In the genomic region with DNA sequence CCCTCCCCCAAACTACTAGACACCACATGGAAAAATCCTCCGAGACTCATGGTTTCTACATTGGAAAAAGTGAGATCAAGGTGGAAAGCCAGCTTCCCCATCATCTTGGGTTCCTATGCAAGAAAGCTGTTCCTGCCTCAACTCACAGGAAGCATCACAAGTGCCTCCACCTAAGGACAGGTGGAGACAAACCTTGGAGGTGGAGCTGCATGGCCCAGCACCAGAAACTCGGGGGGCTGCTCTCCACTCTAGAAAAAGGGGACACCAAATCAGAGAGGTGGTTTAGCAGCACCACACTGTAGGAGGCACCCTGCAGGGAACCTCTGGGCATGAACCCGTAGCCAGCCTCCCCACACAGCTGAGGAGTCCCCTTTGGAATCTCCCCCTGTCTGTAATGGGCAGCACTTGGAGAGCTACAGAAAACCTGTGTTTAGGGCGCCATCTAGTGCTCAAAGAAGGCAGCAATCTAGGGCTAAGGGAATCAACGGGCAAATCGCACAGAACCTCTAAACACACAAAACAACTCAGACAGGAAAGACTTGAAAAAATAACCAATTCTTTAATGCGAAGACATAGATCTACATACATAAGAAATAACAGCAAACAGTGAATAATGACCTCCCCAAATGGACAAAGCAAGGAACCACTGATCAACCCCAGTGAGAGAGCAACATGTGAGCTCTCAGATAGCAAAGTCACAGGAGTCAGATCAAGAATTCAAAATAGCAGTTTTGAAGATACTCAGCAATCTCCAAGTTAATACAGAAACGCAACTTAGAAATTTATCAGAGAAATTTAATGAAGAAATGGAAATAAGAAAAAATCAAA, we compare ENCODE assay signal across 7 cellular contexts. TPM values are rescaled to one million over a fixed set of nuclear protein-coding genes. Genes with fewer than 3 reads are reported as not detected.
DNase-seq lines count a peak whose midpoint lies in the region; ATAC-seq, FAIRE-seq and TF ChIP-seq lines count a peak whose summit lies in the region.

No MANE protein-coding gene starts in this region.

- FAIRE-seq in HepG2 (lab: Jason Lieb, UNC): peak; percentile 64

- H3K4me1 ChIP-seq in HepG2 (ENCODE audit: insufficient read depth, low read length): peaks cover 11% of the 10 kb centered on the region

- H3K27me3 ChIP-seq in HepG2 (ENCODE audit: control insufficient read depth in 1 of 2, insufficient read depth in 2 of 2, low read length in 2 of 2): no peaks in the 10 kb centered on the region

- no peaks in the 10 kb centered on the region for H3K79me2 ChIP-seq in HepG2 (ENCODE audit: insufficient read depth, low read length)

- no peak overlapping the region for H2AFZ ChIP-seq in HepG2 (ENCODE audit: low read length)

- intact Hi-C loops in HepG2 (cut with micrococcal nuclease; ENCODE audit: unreplicated experiment): no loop called here

- H3K4me3 ChIP-seq in GM12865 (ENCODE audit: low read depth, low read length) (no peak overlapping the region), HepG2 (replicated peaks in 1 of 3; ENCODE audit: insufficient read depth in 1 of 3, low read depth in 2 of 3, low read length in 3 of 3) (no peak overlapping the region)

- H3K9me3 ChIP-seq in HepG2 (ENCODE audit: low read length): no peaks in the 10 kb centered on the region

- 19% methylated on average over 6 of the region's 8 CpGs for WGBS in HepG2 (ENCODE audit: low lambda C conversion rate)

- DNase-seq in GM12865 (ENCODE audit: low read depth): peak; percentile 64
- peak; percentile 24 for DNase-seq in NCI-H2107 treated with DMSO at 0.1 percent for 48 hours (lab: John Stamatoyannopoulos, UW; ENCODE audit: unreplicated experiment)
- peak; percentile 31 to 57 for DNase-seq in activated CD4-positive, alpha-beta T cell treated with anti-CD3 and anti-CD28 coated beads for 24 hours (ENCODE audit: low read depth in 2 of 2)
- DNase-seq in cerebellum (ENCODE audit: low spot score): peak; percentile 40
- peak; percentile 35 for DNase-seq in HepG2 (ENCODE audit: low spot score)
- peak; percentile 22 to 41 (median 23) for DNase-seq in stimulated activated CD4-positive, alpha-beta T cell treated with anti-CD3 and anti-CD28 coated beads, TNF-alpha, amount 100 ng/mL, for 48 hours (ENCODE audit: low read depth in 3 of 3)

- no TSS peak for BruUV-seq in HepG2 (replicated peaks; lab: Mats Ljungman, UMichigan)

- TF ChIP-seq CTCF in GM12865 (IDR thresholded peaks at IDR 0.05; ENCODE audit: insufficient read depth, low read depth, low read length, missing control alignments) (peak; percentile 68), HepG2 (CRISPR knock-in tag; IDR thresholded peaks at IDR 0.05) (peak; percentile 75)

- H3K4me2 ChIP-seq in HepG2 (ENCODE audit: low read depth, low read length): no peak overlapping the region

- no peak for TF ChIP-seq RAD21 in HepG2 (CRISPR knock-in tag; IDR thresholded peaks at IDR 0.05)

- POLR2A ChIA-PET in HepG2 (lab: Yijun Ruan, JAX): no interaction called here

- TF ChIP-seq EP300 in HepG2 (IDR thresholded peaks at IDR 0.05; ENCODE audit: low read depth in 2 of 2, low read length in 2 of 2): no peak
- no peak for TF ChIP-seq EP300 in HepG2 (CRISPR knock-in tag; IDR thresholded peaks at IDR 0.05; ENCODE audit: borderline replicate concordance)

- peak; percentile 74 for ATAC-seq in HG02623 (IDR thresholded peaks at IDR 0.05; ENCODE audit: unreplicated experiment)
- ATAC-seq in HepG2: peak; percentile 90

- no peak for TF ChIP-seq POLR2A in HepG2 (IDR thresholded peaks at IDR 0.05; ENCODE audit: insufficient read depth in 1 of 2, low read depth in 2 of 2, low read length in 2 of 2)

- no peaks in the 10 kb centered on the region for H3K36me3 ChIP-seq in HepG2 (replicated peaks in 1 of 2; ENCODE audit: control insufficient read depth in 1 of 2, insufficient read depth in 2 of 2, low read length in 2 of 2)

- 0 out of 2 replicates have a peak, but pooled peaks cover 2% of the 10 kb centered on the region for H4K20me1 ChIP-seq in HepG2 (ENCODE audit: insufficient read depth, low read length)

- H3K27ac ChIP-seq in HepG2 (ENCODE audit: extremely low read length, insufficient read depth, low read length): no peak overlapping the region

- in situ Hi-C loops in HepG2 (cut with HindIII; ENCODE audit: extremely low pct_ligation_motif_present, low pct_unique_long_range_greater_than_20kb): no loop called here

- H3K9ac ChIP-seq in HepG2 (ENCODE audit: insufficient read depth, low read depth, low read length): no peak overlapping the region

- CTCF ChIA-PET in HepG2 (lab: Yijun Ruan, JAX; ENCODE audit: low intra/inter-chr PET ratio, low total read pairs): no interaction called here

TF ChIP-seq in HepG2, 621 proteins besides CTCF, POLR2A, EP300 and RAD21 (continues in another document):
- TF ChIP-seq SMC3 (IDR thresholded peaks at IDR 0.05; ENCODE audit: low read length) (0 out of 2 replicates have a peak, but pooled peaks have one; percentile 19), SAFB2 (CRISPR knock-in tag; IDR thresholded peaks at IDR 0.05; ENCODE audit: borderline replicate concordance, low read depth) (no peak), ZNF160 (CRISPR knock-in tag; IDR thresholded peaks at IDR 0.05) (no peak), MED8 (CRISPR knock-in tag; IDR thresholded peaks at IDR 0.05; ENCODE audit: insufficient replicate concordance) (no peak)
- TF ChIP-seq, protein P1, sequence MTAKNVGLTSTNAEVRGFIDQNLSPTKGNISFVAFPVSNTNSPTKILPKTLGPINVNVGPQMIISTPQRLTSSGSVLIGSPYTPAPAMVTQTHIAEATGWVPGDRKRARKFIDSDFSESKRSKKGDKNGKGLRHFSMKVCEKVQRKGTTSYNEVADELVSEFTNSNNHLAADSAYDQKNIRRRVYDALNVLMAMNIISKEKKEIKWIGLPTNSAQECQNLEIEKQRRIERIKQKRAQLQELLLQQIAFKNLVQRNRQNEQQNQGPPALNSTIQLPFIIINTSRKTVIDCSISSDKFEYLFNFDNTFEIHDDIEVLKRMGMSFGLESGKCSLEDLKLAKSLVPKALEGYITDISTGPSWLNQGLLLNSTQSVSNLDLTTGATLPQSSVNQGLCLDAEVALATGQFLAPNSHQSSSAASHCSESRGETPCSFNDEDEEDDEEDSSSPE (CRISPR knock-in tag; IDR thresholded peaks at IDR 0.05): no peak

RNA-seq across cellular contexts. Expression of a gene that starts 37.0 kb away (rescaled TPM):
- 32.7 TPM for total RNA-seq in cerebellum
- 20.2 and 36.2 TPM in 2 replicates for total RNA-seq in HepG2 (2016; rRNA removed; fragmentation: Illumina TruSeq; extraction: Trizol)
- total RNA-seq in HepG2 (2016; cell fraction: cytosol; rRNA removed; fragmentation: Illumina TruSeq; extraction: Trizol; ENCODE audit: low read depth): 1.4 and 1.7 TPM in 2 replicates
- total RNA-seq in HepG2 (2016; cell fraction: insoluble cytoplasmic fraction; rRNA removed; fragmentation: Illumina TruSeq; extraction: Trizol): 19.7 and 35.0 TPM in 2 replicates
- total RNA-seq in HepG2 (2016; cell fraction: membrane; rRNA removed; fragmentation: Illumina TruSeq; extraction: Trizol): 7.5 and 8.5 TPM in 2 replicates
- total RNA-seq in HepG2 (2016; cell fraction: nucleus; rRNA removed; fragmentation: Illumina TruSeq; extraction: Trizol): 20.0 and 21.0 TPM in 2 replicates
- 5.7 and 6.5 TPM in 2 replicates for polyA plus RNA-seq in HepG2 (2011; rRNA removed)
- 2.2 and 4.1 TPM in 2 replicates for polyA plus RNA-seq in HepG2 (2011; cell fraction: cytosol; rRNA removed)
- 3.3 and 6.2 TPM in 2 replicates for polyA plus RNA-seq in HepG2 (2011; cell fraction: nucleus; rRNA removed)
- polyA plus RNA-seq in HepG2 (2012): 10.2 and 10.9 TPM in 2 replicates
- 0.65 and 0.86 TPM in 2 replicates for polyA plus RNA-seq in HepG2 (2016; cell fraction: cytosol; fragmentation: Illumina TruSeq; extraction: Trizol; ENCODE audit: low read depth)
- polyA plus RNA-seq in HepG2 (2016; cell fraction: insoluble cytoplasmic fraction; fragmentation: Illumina TruSeq; extraction: Trizol; ENCODE audit: low read depth): 29.1 and 30.2 TPM in 2 replicates
- polyA plus RNA-seq in HepG2 (2016; cell fraction: membrane; fragmentation: Illumina TruSeq; extraction: Trizol; ENCODE audit: low read depth): 3.3 and 4.2 TPM in 2 replicates
- polyA plus RNA-seq in HepG2 (2016; cell fraction: nucleus; fragmentation: Illumina TruSeq; extraction: Trizol; ENCODE audit: insufficient read depth, low read depth): 20.6 and 21.7 TPM in 2 replicates
- 7.5 and 15.3 TPM in 2 replicates for polyA minus RNA-seq in HepG2 (2011; rRNA and poly(A)+ RNA removed; ENCODE audit: low replicate concordance)
- 13.4 and 17.0 TPM in 2 replicates for polyA minus RNA-seq in HepG2 (2011; cell fraction: cytosol; rRNA and poly(A)+ RNA removed)
- 12.9 and 15.8 TPM in 2 replicates for polyA minus RNA-seq in HepG2 (2011; cell fraction: nucleus; rRNA and poly(A)+ RNA removed)

RNA-seq across cellular contexts. Expression of a gene that starts 55.2 kb away (rescaled TPM):
- not detected for total RNA-seq in cerebellum
- total RNA-seq in HepG2 (2016; rRNA removed; fragmentation: Illumina TruSeq; extraction: Trizol): not detected in 2 replicates
- not detected in 2 replicates for total RNA-seq in HepG2 (2016; cell fraction: cytosol; rRNA removed; fragmentation: Illumina TruSeq; extraction: Trizol; ENCODE audit: low read depth)
- total RNA-seq in HepG2 (2016; cell fraction: insoluble cytoplasmic fraction; rRNA removed; fragmentation: Illumina TruSeq; extraction: Trizol): not detected in 2 replicates
- not detected in 2 replicates for total RNA-seq in HepG2 (2016; cell fraction: membrane; rRNA removed; fragmentation: Illumina TruSeq; extraction: Trizol)
- not detected in 2 replicates for total RNA-seq in HepG2 (2016; cell fraction: nucleus; rRNA removed; fragmentation: Illumina TruSeq; extraction: Trizol)
- polyA plus RNA-seq in HepG2 (2011; rRNA removed): not detected in 2 replicates
- polyA plus RNA-seq in HepG2 (2011; cell fraction: cytosol; rRNA removed): not detected in 2 replicates
- 0.08 TPM in 1 of 2 replicates, not detected in the other for polyA plus RNA-seq in HepG2 (2011; cell fraction: nucleus; rRNA removed)
- polyA plus RNA-seq in HepG2 (2012): 0.04 and 0.05 TPM in 2 replicates
- polyA plus RNA-seq in HepG2 (2016; cell fraction: cytosol; fragmentation: Illumina TruSeq; extraction: Trizol; ENCODE audit: low read depth): not detected in 2 replicates
- polyA plus RNA-seq in HepG2 (2016; cell fraction: insoluble cytoplasmic fraction; fragmentation: Illumina TruSeq; extraction: Trizol; ENCODE audit: low read depth): not detected in 2 replicates
- not detected in 2 replicates for polyA plus RNA-seq in HepG2 (2016; cell fraction: membrane; fragmentation: Illumina TruSeq; extraction: Trizol; ENCODE audit: low read depth)
- polyA plus RNA-seq in HepG2 (2016; cell fraction: nucleus; fragmentation: Illumina TruSeq; extraction: Trizol; ENCODE audit: insufficient read depth, low read depth): not detected in 2 replicates
- polyA minus RNA-seq in HepG2 (2011; rRNA and poly(A)+ RNA removed; ENCODE audit: low replicate concordance): 0.96 TPM in 1 of 2 replicates, not detected in the other
- polyA minus RNA-seq in HepG2 (2011; cell fraction: cytosol; rRNA and poly(A)+ RNA removed): not detected in 2 replicates
- polyA minus RNA-seq in HepG2 (2011; cell fraction: nucleus; rRNA and poly(A)+ RNA removed): not detected in 2 replicates
